Comparison of ENCODE assay signal across 15 cellular contexts in genomic region chr3:174101244-174101643, GRCh38.
DNase-seq lines count a peak whose midpoint lies in the region; ATAC-seq and TF ChIP-seq lines count a peak whose summit lies in the region.
"Had no signal": no experiment of that assay in that cellular context is flagged by ENCODE, and none has a peak within 500 bp of the region (broad histone marks: within the 10 kb centered on the region; RNA-seq: fewer than 3 reads in every experiment).

No MANE protein-coding gene starts in this region.

- H3K9me3 ChIP-seq in CD4-positive, alpha-beta memory T cell (ENCODE audit: control insufficient read depth in 1 of 2, low read length in 2 of 2) = no peaks in the 10 kb centered on the region
- H3K9me3 ChIP-seq: ascending aorta, neutrophil had no signal

- POLR2A ChIA-PET in CD4-positive, alpha-beta memory T cell (lab: Charles Lee; ENCODE audit: partially characterized antibody) = no interaction called here

- no peaks in the 10 kb centered on the region for H3K36me3 ChIP-seq in CD4-positive, alpha-beta memory T cell (ENCODE audit: insufficient read depth, low read length)
- H3K36me3 ChIP-seq: ascending aorta, neutrophil had no signal

- H3K27me3 ChIP-seq in CD4-positive, alpha-beta memory T cell (ENCODE audit: insufficient read depth, low read length) = no peaks in the 10 kb centered on the region
- H3K27me3 ChIP-seq: ascending aorta, neutrophil had no signal

- CTCF ChIA-PET in CD4-positive, alpha-beta memory T cell (lab: Charles Lee; ENCODE audit: partially characterized antibody) = no interaction called here

- H3K27me3 Mint-ChIP-seq in endothelial cell (ENCODE audit: unreplicated experiment) = no peaks in the 10 kb centered on the region
- H3K27me3 Mint-ChIP-seq in CD4-positive, alpha-beta memory T cell = no peaks in the 10 kb centered on the region
- H3K27me3 Mint-ChIP-seq: activated CD8-positive, alpha-beta memory T cell treated with anti-CD3 and anti-CD28 coated beads, Interleukin-2, amount 10 ng/mL, durations not matched to agents 7 days and 5 days had no signal

- no peak overlapping the region for H3K27ac ChIP-seq in CD4-positive, alpha-beta memory T cell (ENCODE audit: low read depth, low read length)
- H3K27ac ChIP-seq: ascending aorta, neutrophil had no signal

- H3K4me1 Mint-ChIP-seq in endothelial cell (ENCODE audit: unreplicated experiment) = no peaks in the 10 kb centered on the region
- H3K4me1 Mint-ChIP-seq in CD4-positive, alpha-beta memory T cell = no peaks in the 10 kb centered on the region
- H3K4me1 Mint-ChIP-seq: activated CD8-positive, alpha-beta memory T cell treated with anti-CD3 and anti-CD28 coated beads, Interleukin-2, amount 10 ng/mL, durations not matched to agents 7 days and 5 days had no signal

- H3K27ac Mint-ChIP-seq in endothelial cell (ENCODE audit: unreplicated experiment) = no peak overlapping the region
- no peak overlapping the region for H3K27ac Mint-ChIP-seq in CD4-positive, alpha-beta memory T cell
- H3K27ac Mint-ChIP-seq: activated CD8-positive, alpha-beta memory T cell treated with anti-CD3 and anti-CD28 coated beads, Interleukin-2, amount 10 ng/mL, durations not matched to agents 7 days and 5 days had no signal

- ATAC-seq in GM18519 (IDR thresholded peaks at IDR 0.05; ENCODE audit: low FRiP score, unreplicated experiment) (peak; percentile 52), HG02610 (IDR thresholded peaks at IDR 0.05; ENCODE audit: unreplicated experiment) (peak; percentile 92), HG03045 (IDR thresholded peaks at IDR 0.05; ENCODE audit: unreplicated experiment) (no peak)
- ATAC-seq: activated CD8-positive, alpha-beta memory T cell treated with anti-CD3 and anti-CD28 coated beads, Interleukin-2, amount 10 ng/mL, durations not matched to agents 7 days and 5 days had no signal

- H3K4me3 Mint-ChIP-seq in endothelial cell (ENCODE audit: unreplicated experiment) = no peak overlapping the region
- H3K4me3 Mint-ChIP-seq in CD4-positive, alpha-beta memory T cell = no peak overlapping the region
- H3K4me3 Mint-ChIP-seq: activated CD8-positive, alpha-beta memory T cell treated with anti-CD3 and anti-CD28 coated beads, Interleukin-2, amount 10 ng/mL, durations not matched to agents 7 days and 5 days had no signal

- DNase-seq in NCI-H1417 treated with DMSO at 0.1 percent for 48 hours (lab: John Stamatoyannopoulos, UW) (peak; percentile 88), epithelial cell of esophagus (ENCODE audit: low read depth) (peak; percentile 67), hepatic stellate cell (ENCODE audit: low spot score) (no peak), endothelial cell (ENCODE audit: low spot score) (no peak)
- DNase-seq in CD4-positive, alpha-beta memory T cell = no peak
- DNase-seq: activated CD8-positive, alpha-beta memory T cell treated with anti-CD3 and anti-CD28 coated beads, Interleukin-2, amount 10 ng/mL, durations not matched to agents 7 days and 5 days; islet precursor cell; NCI-H226; stimulated activated CD4-positive, alpha-beta T cell treated with anti-CD3 and anti-CD28 coated beads, Interleukin-1b, Interleukin-23, amount 100 ng/mL, for 48 hours; SW 1271 had no signal

- TF ChIP-seq CTCF in epithelial cell of esophagus (IDR thresholded peaks at IDR 0.05; ENCODE audit: insufficient read depth, low read depth, low read length, missing control alignments) (no peak), endothelial cell (IDR thresholded peaks at IDR 0.05; ENCODE audit: unreplicated experiment) (no peak)

- intact Hi-C loops in CD4-positive, alpha-beta memory T cell (cut with micrococcal nuclease) = no loop called here

- no peaks in the 10 kb centered on the region for H3K4me1 ChIP-seq in CD4-positive, alpha-beta memory T cell (ENCODE audit: insufficient read depth, low read length)
- H3K4me1 ChIP-seq: ascending aorta had no signal

- no peaks in the 10 kb centered on the region for H3K36me3 Mint-ChIP-seq in endothelial cell (ENCODE audit: low read depth, unreplicated experiment)
- no peaks in the 10 kb centered on the region for H3K36me3 Mint-ChIP-seq in CD4-positive, alpha-beta memory T cell
- H3K36me3 Mint-ChIP-seq: activated CD8-positive, alpha-beta memory T cell treated with anti-CD3 and anti-CD28 coated beads, Interleukin-2, amount 10 ng/mL, durations not matched to agents 7 days and 5 days had no signal

- no peak overlapping the region for H3K4me3 ChIP-seq in epithelial cell of esophagus (ENCODE audit: low read length)
- no peak overlapping the region for H3K4me3 ChIP-seq in CD4-positive, alpha-beta memory T cell (ENCODE audit: low read length in 2 of 2)
- H3K4me3 ChIP-seq: ascending aorta had no signal

- no peaks in the 10 kb centered on the region for H3K9me3 Mint-ChIP-seq in endothelial cell (ENCODE audit: unreplicated experiment)
- peaks cover 0 to 4% (median 2%) of the 10 kb centered on the region in 8 donors for H3K9me3 Mint-ChIP-seq in CD4-positive, alpha-beta memory T cell

Comparison
In these comparisons a context has a peak if more than half of its experiments do, and no peak if none do; other contexts are left out.
1. DNase-seq: peak in NCI-H1417 treated with DMSO at 0.1 percent for 48 hours (single experiment) and epithelial cell of esophagus (single experiment); none in hepatic stellate cell (single experiment), endothelial cell (single experiment) and CD4-positive, alpha-beta memory T cell (0 of 5).